13 cellular contexts compared by ENCODE assay signal in the genomic region with DNA sequence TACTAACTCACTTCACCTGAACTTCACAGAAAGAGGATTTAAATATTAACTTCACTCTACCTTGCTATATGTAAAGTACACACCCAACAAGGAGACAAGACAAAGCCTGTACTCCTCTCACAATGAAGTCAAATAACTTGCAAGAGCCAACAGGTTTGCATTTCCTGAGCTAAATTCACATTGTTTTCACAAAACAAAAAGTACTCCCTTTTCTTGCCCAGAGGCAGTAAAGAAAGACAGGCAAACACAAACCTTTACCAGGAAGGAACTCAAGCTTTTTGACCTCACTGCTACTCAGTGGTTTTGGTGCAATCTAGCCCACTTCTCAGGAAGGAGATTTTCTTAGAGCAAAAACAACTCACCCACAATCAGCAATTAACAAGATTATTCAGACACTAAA. TPM values are rescaled to one million over a fixed set of nuclear protein-coding genes. Genes with fewer than 3 reads are reported as not detected.
DNase-seq lines count a peak whose midpoint lies in the region; ATAC-seq, FAIRE-seq and TF ChIP-seq lines count a peak whose summit lies in the region.
"Had no signal": no experiment of that assay in that cellular context is flagged by ENCODE, and none has a peak within 500 bp of the region (broad histone marks: within the 10 kb centered on the region; RNA-seq: fewer than 3 reads in every experiment).

No MANE protein-coding gene starts in this region.

- TF ChIP-seq CTCF in GM10248 (IDR thresholded peaks at IDR 0.05; ENCODE audit: control extremely low read depth, extremely low read depth, low read depth, missing control alignments) (no peak), GM12878 (IDR thresholded peaks at IDR 0.05 in 2 of 3, conservative IDR thresholded peaks at IDR 0.05 in 1 of 3; ENCODE audit: control insufficient read depth in 2 of 3, extremely low read depth in 1 of 3, insufficient read depth in 1 of 3, low read depth in 3 of 3, low read length in 3 of 3) (no peak), mucosa of descending colon (IDR thresholded peaks at IDR 0.05) (no peak), suprapubic skin (IDR thresholded peaks at IDR 0.05) (no peak)

- H3K4me1 ChIP-seq in HUES64 (ENCODE audit: insufficient read depth, low read length), result peaks cover 62% of the 10 kb centered on the region
- H3K4me1 ChIP-seq in GM12878 (ENCODE audit: control insufficient read depth, insufficient read depth, low read length), result no peaks in the 10 kb centered on the region
- peaks cover 5% of the 10 kb centered on the region for H3K4me1 ChIP-seq in mucosa of descending colon (ENCODE audit: low read depth)
- peaks cover 15% of the 10 kb centered on the region for H3K4me1 ChIP-seq in suprapubic skin

- peak; percentile 25 for DNase-seq in GM10248 (ENCODE audit: extremely low spot score)
- no peak for DNase-seq in GM12878 (ENCODE audit: low read depth, low spot score)
- DNase-seq in mucosa of descending colon, result no peak
- no peak for DNase-seq in Ammon's horn (ENCODE audit: low spot score)
- DNase-seq in suprapubic skin (ENCODE audit: low spot score in 2 of 2), result no peak
- DNase-seq in C1 segment of cervical spinal cord (lab: John Stamatoyannopoulos, UW), result no peak
- DNase-seq: body of pancreas, NCI-H345, right lobe of liver had no signal

- H3K9ac ChIP-seq in HUES64 (ENCODE audit: low read depth, low read length) (peak overlapping the region; percentile 9), GM12878 (ENCODE audit: control insufficient read depth, insufficient read depth, low read length) (no peak overlapping the region)

- CTCF ChIA-PET in GM10248 (lab: Yijun Ruan, JAX), result interaction anchor here (0.7 to 2.0 kb wide), 7 partner anchors 9 to 37 kb away, joined by 3 to 5 read pairs (median 3); no protein-coding TSS in a partner anchor
- CTCF ChIA-PET in GM12878 (lab: Yijun Ruan, JAX), result interaction anchor here (0.8 kb wide), 1 partner anchor 54 kb away, joined by 3 read pairs; no protein-coding TSS in a partner anchor

- H3K27me3 ChIP-seq in HUES64 (ENCODE audit: insufficient read depth, low read length), result no peaks in the 10 kb centered on the region
- H3K27me3 ChIP-seq in GM12878 (replicated peaks in 1 of 2; ENCODE audit: control insufficient read depth in 2 of 2, insufficient read depth in 2 of 2, low read length in 1 of 2), result no peaks in the 10 kb centered on the region
- H3K27me3 ChIP-seq in suprapubic skin, result no peaks in the 10 kb centered on the region
- H3K27me3 ChIP-seq: body of pancreas, right lobe of liver had no signal

- H2AFZ ChIP-seq in GM12878 (ENCODE audit: control insufficient read depth, low read depth, low read length), result no peak overlapping the region

- TF ChIP-seq EP300 in GM12878 (IDR thresholded peaks at IDR 0.05; ENCODE audit: borderline replicate concordance in 1 of 2, control insufficient read depth in 1 of 2, low read depth in 2 of 2, low read length in 2 of 2), result no peak
- TF ChIP-seq EP300 in suprapubic skin (IDR thresholded peaks at IDR 0.05), result no peak

- H4K20me1 ChIP-seq in GM12878 (ENCODE audit: control insufficient read depth, insufficient read depth), result no peaks in the 10 kb centered on the region

- H3K27ac ChIP-seq in HUES64 (ENCODE audit: low read depth, low read length) (peak overlapping the region; percentile 90), GM12878 (ENCODE audit: control insufficient read depth, insufficient read depth) (no peak overlapping the region), suprapubic skin (no peak overlapping the region)
- H3K27ac ChIP-seq: body of pancreas had no signal

- intact Hi-C loops in GM12878 (cut with micrococcal nuclease; ENCODE audit: unreplicated experiment), result no loop called here
- intact Hi-C loops in mucosa of descending colon (cut with DNase I, micrococcal nuclease), result no loop called here

- TF ChIP-seq POLR2A in GM12878 (IDR thresholded peaks at IDR 0.05; ENCODE audit: low read depth, low read length) (no peak), suprapubic skin (IDR thresholded peaks at IDR 0.05) (no peak)

- H3K36me3 ChIP-seq in HUES64 (ENCODE audit: insufficient read depth, low read length) (peaks cover 5% of the 10 kb centered on the region; the same call in 1 of the 2 replicates), GM12878 (ENCODE audit: control insufficient read depth in 2 of 2, insufficient read depth in 2 of 2, low read length in 1 of 2) (no peaks in the 10 kb centered on the region; a peak in 2 of 4 replicates), mucosa of descending colon (ENCODE audit: low read depth) (no peaks in the 10 kb centered on the region), suprapubic skin (no peaks in the 10 kb centered on the region)
- H3K36me3 ChIP-seq: right lobe of liver had no signal

- RAD21 ChIA-PET in GM12878 (lab: Charles Lee; ENCODE audit: unreplicated experiment), result no interaction called here

- FAIRE-seq in GM12878 (lab: Jason Lieb, UNC), result no peak

- POLR2A ChIA-PET in GM10248 (lab: Yijun Ruan, JAX) (interaction anchor here (0.6 kb wide), 1 partner anchor 8 kb away, joined by 5 read pairs; no protein-coding TSS in a partner anchor), GM12878 (lab: Charles Lee) (interaction anchor here (0.6 to 1.3 kb wide), 3 partner anchors 19 to 94 kb away, joined by 3 to 4 read pairs (median 3); no protein-coding TSS in a partner anchor)

- TF ChIP-seq RAD21 in GM12878 (IDR thresholded peaks at IDR 0.05; ENCODE audit: insufficient read depth, low read depth, low read length), result no peak

- no TSS peak for BruUV-seq in GM12878 (replicated peaks; lab: Mats Ljungman, UMichigan)

- ATAC-seq in GM12878 (peak; percentile 26; the same call in 1 of the 3 replicates), mucosa of descending colon (peak; percentile 18)
- ATAC-seq: activated T-helper 17 cell treated with anti-CD3 and anti-CD28 coated beads, Interleukin-2, amount 50 U/mL, for 72 hours; body of pancreas; Right ventricle myocardium inferior had no signal

- H3K9me3 ChIP-seq in HUES64 (ENCODE audit: insufficient read depth, low read depth, low read length) (no peaks in the 10 kb centered on the region), GM12878 (replicated peaks; ENCODE audit: control insufficient read depth, insufficient read depth, low read length) (no peaks in the 10 kb centered on the region; the same call in 2 of the 3 replicates), mucosa of descending colon (no peaks in the 10 kb centered on the region), suprapubic skin (no peaks in the 10 kb centered on the region)
- H3K9me3 ChIP-seq: body of pancreas, right lobe of liver had no signal

- H3K79me2 ChIP-seq in GM12878 (ENCODE audit: control insufficient read depth, insufficient read depth, low read length), result peaks cover 3% of the 10 kb centered on the region

- in situ Hi-C loops in GM12878 (cut with MboI), result no loop called here

- H3K4me3 ChIP-seq in HUES64 (ENCODE audit: low read length) (no peak overlapping the region), GM12878 (no peak overlapping the region), mucosa of descending colon (no peak overlapping the region), suprapubic skin (no peak overlapping the region)
- H3K4me3 ChIP-seq: body of pancreas, right lobe of liver had no signal

- H3K4me2 ChIP-seq in GM12878 (ENCODE audit: control insufficient read depth, insufficient read depth), result peak overlapping the region; percentile 2; the same call in 1 of the 2 replicates

- SMC1A ChIA-PET in GM12878 (lab: Charles Lee; ENCODE audit: uncharacterized antibody, unreplicated experiment), result interaction anchor here (0.5 to 1.4 kb wide), 10 partner anchors 10 to 1748 kb away, joined by 3 to 5 read pairs (median 4); no protein-coding TSS in a partner anchor

TF ChIP-seq in GM12878, 131 proteins besides CTCF, POLR2A, EP300 and RAD21 (continues in another document):
- TF ChIP-seq HDAC6 (IDR thresholded peaks at IDR 0.05; ENCODE audit: unreplicated experiment), result no peak
- TF ChIP-seq RBBP5 (conservative IDR thresholded peaks at IDR 0.05), result no peak

RNA-seq across cellular contexts. Expression of a gene that starts 15.7 kb away (rescaled TPM):
- polyA plus RNA-seq in HUES64 (2013, experiment 1 of 2), result 56.4 TPM
- polyA plus RNA-seq in HUES64 (2013, experiment 2 of 2), result 59.0 TPM
- total RNA-seq in GM12878 (2013; cell fraction: nucleolus; rRNA removed), result 84.4 and 98.0 TPM in 2 replicates
- total RNA-seq in GM12878 (2014; rRNA removed), result 18.5 and 27.3 TPM in 2 replicates
- total RNA-seq in GM12878 (2014; rRNA removed; fragmentation: Illumina TruSeq; extraction: Trizol), result 24.9 and 27.0 TPM in 2 replicates
- total RNA-seq in GM12878 (2021), result 20.5 and 20.9 TPM in 2 replicates
- 18.7 TPM for polyA plus RNA-seq in GM12878 (2011; ENCODE audit: low read depth)
- polyA plus RNA-seq in GM12878 (2011; rRNA removed), result 57.2 and 60.4 TPM in 2 replicates
- 32.9 and 39.9 TPM in 2 replicates for polyA plus RNA-seq in GM12878 (2011; cell fraction: cytosol; rRNA removed)
- polyA plus RNA-seq in GM12878 (2011; cell fraction: nucleus; rRNA removed), result 64.3 and 64.7 TPM in 2 replicates
- polyA plus RNA-seq in GM12878 (2012), result 17.7 and 24.8 TPM in 2 replicates
- polyA plus RNA-seq in GM12878 (2014; fragmentation: Illumina TruSeq; extraction: Trizol), result 36.3 and 40.7 TPM in 2 replicates
- polyA plus RNA-seq in GM12878 (2014; fragmentation: Nextera tagmentation; extraction: Ambion mirVana), result 1 to 10 TPM; 2.8 to 4.0 TPM
- 22.5 and 22.6 TPM in 2 replicates for polyA plus RNA-seq in GM12878 (2014; rRNA removed)
- 10 to 100 TPM; 25.5 to 26.7 TPM for polyA plus RNA-seq in GM12878 (2016; fragmentation: Nextera tagmentation; extraction: Ambion mirVana)
- polyA minus RNA-seq in GM12878 (2011; rRNA and poly(A)+ RNA removed), result 51.4 and 65.1 TPM in 2 replicates
- polyA minus RNA-seq in GM12878 (2011; cell fraction: cytosol; rRNA and poly(A)+ RNA removed), result 18.3 and 23.8 TPM in 2 replicates
- 19.7 and 26.1 TPM in 2 replicates for polyA minus RNA-seq in GM12878 (2011; cell fraction: nucleus; rRNA and poly(A)+ RNA removed)
- total RNA-seq in mucosa of descending colon, result 10 to 100 TPM; 17.1 to 33.7 (median 20.2) TPM
- total RNA-seq in suprapubic skin, result 10 to 100 TPM; 13.4 to 19.6 (median 14.1) TPM

RNA-seq across cellular contexts. Expression of a gene that starts 44.9 kb away (rescaled TPM):
- not detected for polyA plus RNA-seq in HUES64 (2013, experiment 1 of 2)
- not detected for polyA plus RNA-seq in HUES64 (2013, experiment 2 of 2)
- not detected in 2 replicates for total RNA-seq in GM12878 (2013; cell fraction: nucleolus; rRNA removed)
- total RNA-seq in GM12878 (2014; rRNA removed) (not detected in 2 replicates), GM12878 (2014; rRNA removed; fragmentation: Illumina TruSeq; extraction: Trizol) (not detected in 2 replicates), GM12878 (2021) (not detected in 2 replicates), mucosa of descending colon (not detected), suprapubic skin (not detected)
- polyA plus RNA-seq in GM12878 (2011; ENCODE audit: low read depth), result not detected
- polyA plus RNA-seq in GM12878 (2011; rRNA removed) (not detected in 2 replicates), GM12878 (2014; fragmentation: Illumina TruSeq; extraction: Trizol) (not detected in 2 replicates), GM12878 (2014; fragmentation: Nextera tagmentation; extraction: Ambion mirVana) (not detected), GM12878 (2014; rRNA removed) (not detected in 2 replicates), GM12878 (2016; fragmentation: Nextera tagmentation; extraction: Ambion mirVana) (not detected)
- polyA plus RNA-seq in GM12878 (2011; cell fraction: cytosol; rRNA removed), result not detected in 2 replicates
- polyA plus RNA-seq in GM12878 (2011; cell fraction: nucleus; rRNA removed), result not detected in 2 replicates
- polyA plus RNA-seq in GM12878 (2012), result not detected in 2 replicates
- polyA minus RNA-seq in GM12878 (2011; rRNA and poly(A)+ RNA removed), result not detected in 2 replicates
- polyA minus RNA-seq in GM12878 (2011; cell fraction: cytosol; rRNA and poly(A)+ RNA removed), result not detected in 2 replicates
- not detected in 2 replicates for polyA minus RNA-seq in GM12878 (2011; cell fraction: nucleus; rRNA and poly(A)+ RNA removed)
- total RNA-seq: activated T-helper 17 cell treated with anti-CD3 and anti-CD28 coated beads, Interleukin-2, amount 50 U/mL, for 72 hours; body of pancreas; epithelial cell of proximal tubule; right lobe of liver; Right ventricle myocardium inferior had no signal
